ENCODE assay signal across 18 cellular contexts in the genomic region with DNA sequence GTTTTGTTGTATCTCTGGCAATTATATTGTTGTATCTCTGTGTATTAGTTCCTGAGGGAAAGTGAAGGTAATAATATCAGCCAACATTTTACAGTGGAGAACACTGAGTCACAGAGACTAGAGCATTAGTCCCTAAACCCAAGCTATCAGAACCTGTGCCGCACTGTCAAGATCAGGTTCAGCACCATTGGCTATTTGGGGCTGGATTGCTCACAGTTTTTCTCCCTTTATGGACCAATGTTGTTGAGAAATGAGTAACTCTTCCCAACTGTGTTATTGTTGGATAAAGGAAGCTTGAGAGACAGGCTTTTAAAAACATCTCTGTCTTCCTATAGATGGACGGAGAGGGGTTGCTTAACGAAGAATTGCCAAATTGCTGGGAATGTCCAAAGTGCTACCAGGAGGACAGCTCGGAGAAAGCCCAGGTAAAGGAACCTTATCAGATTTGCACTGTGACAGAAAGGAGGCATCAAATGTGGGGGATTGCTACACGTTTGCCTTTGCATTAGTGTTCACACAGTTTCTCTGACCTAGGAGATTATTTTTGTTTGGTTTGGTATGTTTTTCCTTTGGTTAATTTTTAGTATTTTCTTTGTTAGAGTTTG. TPM values are rescaled to one million over a fixed set of nuclear protein-coding genes. Genes with fewer than 3 reads are reported as not detected.
DNase-seq lines count a peak whose midpoint lies in the region; TF ChIP-seq lines count a peak whose summit lies in the region.
"Had no signal": no experiment of that assay in that cellular context is flagged by ENCODE, and none has a peak within 500 bp of the region (broad histone marks: within the 10 kb centered on the region; RNA-seq: fewer than 3 reads in every experiment).

No MANE protein-coding gene starts in this region.

- H3K4me1 Mint-ChIP-seq in IgD-negative memory B cell, result peaks cover 14 to 21% (median 16%) of the 10 kb centered on the region in 3 donors
- peaks cover 25 to 70% (median 57%) of the 10 kb centered on the region in 3 donors for H3K4me1 Mint-ChIP-seq in CD8-positive, alpha-beta memory T cell

- peak overlapping the region; percentile 28 to 93 (median 76) for H3K27ac Mint-ChIP-seq in IgD-negative memory B cell
- H3K27ac Mint-ChIP-seq in CD8-positive, alpha-beta memory T cell, result peak overlapping the region in 4 of 8 donors; percentile 22 to 66 (median 34)

- H3K9me3 ChIP-seq in esophagus muscularis mucosa (no peaks in the 10 kb centered on the region), prostate gland (no peaks in the 10 kb centered on the region)
- H3K9me3 ChIP-seq in CD8-positive, alpha-beta memory T cell (ENCODE audit: low read length), result no peaks in the 10 kb centered on the region
- H3K9me3 ChIP-seq: adrenal gland, BE2C, tibial nerve had no signal

- H3K27ac ChIP-seq in C4-2B, result peak overlapping the region; percentile 32
- peak overlapping the region in 3 of 4 donors; percentile 17 to 29 (median 27) for H3K27ac ChIP-seq in esophagus muscularis mucosa (replicated peaks in 1 of 4)
- peak overlapping the region; percentile 53 to 56 for H3K27ac ChIP-seq in prostate gland
- no peak overlapping the region for H3K27ac ChIP-seq in CD8-positive, alpha-beta memory T cell (ENCODE audit: low read depth, low read length)
- H3K27ac ChIP-seq: tibial nerve had no signal

- 77% methylated on average over 5 of the region's 5 CpGs for WGBS in esophagus muscularis mucosa
- 65% methylated on average over 5 of the region's 5 CpGs for WGBS in prostate gland

- no peaks in the 10 kb centered on the region for H3K9me3 Mint-ChIP-seq in IgD-negative memory B cell
- H3K9me3 Mint-ChIP-seq in CD8-positive, alpha-beta memory T cell, result no peaks in the 10 kb centered on the region
- H3K9me3 Mint-ChIP-seq: naive B cell had no signal

- peaks cover 79 to 100% (median 94%) of the 10 kb centered on the region in 4 donors for H3K36me3 ChIP-seq in esophagus muscularis mucosa
- H3K36me3 ChIP-seq in prostate gland, result peaks cover 22% of the 10 kb centered on the region in 2 donors
- peaks cover 90% of the 10 kb centered on the region for H3K36me3 ChIP-seq in CD8-positive, alpha-beta memory T cell (ENCODE audit: insufficient read depth, low read length)

- intact Hi-C loops in esophagus muscularis mucosa (cut with DNase I), result no loop called here
- intact Hi-C loops in prostate gland (cut with DNase I), result no loop called here

- no peaks in the 10 kb centered on the region for H3K27me3 Mint-ChIP-seq in IgD-negative memory B cell
- H3K27me3 Mint-ChIP-seq in CD8-positive, alpha-beta memory T cell, result peaks cover 0 to 5% of the 10 kb centered on the region in 2 donors
- H3K27me3 Mint-ChIP-seq: naive B cell had no signal

- no peak for TF ChIP-seq EP300 in esophagus muscularis mucosa (IDR thresholded peaks at IDR 0.05)

- no peak overlapping the region for H3K4me3 ChIP-seq in esophagus muscularis mucosa
- H3K4me3 ChIP-seq in prostate gland, result no peak overlapping the region
- H3K4me3 ChIP-seq in CD8-positive, alpha-beta memory T cell (ENCODE audit: low read length), result no peak overlapping the region
- H3K4me3 ChIP-seq: adrenal gland, tibial nerve had no signal

- POLR2A ChIA-PET in CD8-positive, alpha-beta memory T cell (lab: Charles Lee), result interaction anchor here (0.7 kb wide), 1 partner anchor 25 kb away, joined by 7 read pairs; no protein-coding TSS in a partner anchor

- H3K27me3 ChIP-seq in esophagus muscularis mucosa (no peaks in the 10 kb centered on the region), prostate gland (replicated peaks; ENCODE audit: insufficient read depth) (no peaks in the 10 kb centered on the region)
- H3K27me3 ChIP-seq in CD8-positive, alpha-beta memory T cell (ENCODE audit: insufficient read depth, low read length, poor library complexity, severe bottlenecking), result no peaks in the 10 kb centered on the region
- H3K27me3 ChIP-seq: adrenal gland, BE2C, tibial nerve had no signal

- peaks cover 9% of the 10 kb centered on the region for H3K36me3 Mint-ChIP-seq in IgD-negative memory B cell
- H3K36me3 Mint-ChIP-seq in CD8-positive, alpha-beta memory T cell, result peaks cover 10 to 95% (median 43%) of the 10 kb centered on the region in 3 donors

- no peak for TF ChIP-seq CTCF in C4-2B (conservative IDR thresholded peaks at IDR 0.05)
- no peak for TF ChIP-seq CTCF in esophagus muscularis mucosa (IDR thresholded peaks at IDR 0.05)
- no peak for TF ChIP-seq CTCF in prostate gland (IDR thresholded peaks at IDR 0.05)

- no peak overlapping the region for H3K4me3 Mint-ChIP-seq in IgD-negative memory B cell
- H3K4me3 Mint-ChIP-seq in CD8-positive, alpha-beta memory T cell, result peak overlapping the region in 1 of 7 donors; percentile 48

- TF ChIP-seq POLR2A in esophagus muscularis mucosa (IDR thresholded peaks at IDR 0.05; ENCODE audit: low read depth) (no peak), prostate gland (IDR thresholded peaks at IDR 0.05) (no peak)

- H3K4me1 ChIP-seq in esophagus muscularis mucosa (peaks cover 12 to 39% (median 29%) of the 10 kb centered on the region in 4 donors), prostate gland (replicated peaks) (peaks cover 14% of the 10 kb centered on the region)
- H3K4me1 ChIP-seq in CD8-positive, alpha-beta memory T cell (ENCODE audit: insufficient read depth, low read length), result peaks cover 24% of the 10 kb centered on the region
- H3K4me1 ChIP-seq: BE2C had no signal

- CTCF ChIA-PET in CD8-positive, alpha-beta memory T cell (lab: Charles Lee), result no interaction called here

- DNase-seq in esophagus muscularis mucosa (ENCODE audit: extremely low spot score) (no peak), prostate gland (ENCODE audit: low spot score) (no peak), T1000 (lab: John Stamatoyannopoulos, UW) (no peak), NCI-H446 treated with DMSO at 0.1 percent for 48 hours (lab: John Stamatoyannopoulos, UW) (no peak)
- no peak for DNase-seq in CD8-positive, alpha-beta memory T cell
- DNase-seq: activated CD4-positive, CD25-positive, alpha-beta regulatory T cell treated with anti-CD3 and anti-CD28 coated beads, Interleukin-2, amount 50 U/mL, for 72 hours; activated CD8-positive, alpha-beta memory T cell treated with anti-CD3 and anti-CD28 coated beads, Interleukin-2, amount 50 U/mL, for 48 hours; BE2C; DND-41; head of caudate nucleus; MM.1S; naive B cell; NCI-H2029; stimulated activated CD4-positive, alpha-beta T cell treated with anti-CD3 and anti-CD28 coated beads, Interleukin-2, amount 100 ng/mL, for 24 hours had no signal

RNA-seq across cellular contexts. Expression of a gene that starts 18.2 kb away (rescaled TPM):
- 26.2 TPM for polyA plus RNA-seq in IgD-negative memory B cell
- total RNA-seq in esophagus muscularis mucosa, result 10 to 100 TPM; 46.9 to 68.8 (median 59.5) TPM
- 100 to 1,000 TPM; 102 to 111 TPM for total RNA-seq in prostate gland
- 100 to 1,000 TPM; 237 to 246 TPM for total RNA-seq in CD8-positive, alpha-beta memory T cell
- 69.9 TPM for polyA plus RNA-seq in CD8-positive, alpha-beta memory T cell

RNA-seq across cellular contexts. Expression of a gene that starts 41.1 kb away (rescaled TPM):
- polyA plus RNA-seq in IgD-negative memory B cell, result 17.3 TPM
- total RNA-seq in esophagus muscularis mucosa (10 to 100 TPM; 27.7 to 53.0 (median 39.5) TPM), prostate gland (10 to 100 TPM; 35.9 to 75.3 TPM)
- total RNA-seq in CD8-positive, alpha-beta memory T cell, result 10 to 100 TPM; 84.9 to 90.1 TPM
- 23.9 TPM for polyA plus RNA-seq in CD8-positive, alpha-beta memory T cell

RNA-seq across cellular contexts. Expression of a gene that starts 55.3 kb away (rescaled TPM):
- polyA plus RNA-seq in IgD-negative memory B cell, result 5.5 TPM
- total RNA-seq in esophagus muscularis mucosa (10 to 100 TPM; 28.2 to 51.5 (median 44.0) TPM), prostate gland (100 to 1,000 TPM in 1 of 2 donors, 10 to 100 TPM in 1; 70.9 to 101 TPM)
- 10 to 100 TPM in 1 of 2 experiments, 1 to 10 TPM in 1; 8.4 to 10.6 TPM for total RNA-seq in CD8-positive, alpha-beta memory T cell
- 3.5 TPM for polyA plus RNA-seq in CD8-positive, alpha-beta memory T cell
